Comparison of ENCODE assay signal across 13 cellular contexts in the genomic region with DNA sequence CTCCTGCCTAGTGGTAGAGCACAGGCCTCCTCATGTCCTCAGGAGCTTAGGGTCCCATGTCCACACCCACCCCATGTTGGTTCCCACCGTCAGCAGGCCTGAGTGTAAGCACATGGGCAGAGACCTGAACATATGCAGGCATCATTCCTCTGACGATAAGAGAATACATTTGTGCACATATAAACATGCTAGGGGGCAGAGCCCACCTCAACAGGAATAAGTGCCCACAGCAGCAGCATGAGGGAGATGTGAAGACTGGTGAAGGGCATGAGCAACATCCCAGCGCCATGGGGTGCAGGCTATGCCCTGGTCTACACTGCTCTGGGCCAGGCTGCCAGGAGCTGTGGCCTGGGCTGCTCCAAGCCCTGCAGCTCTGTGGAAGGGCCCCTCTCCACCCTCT. TPM values are rescaled to one million over a fixed set of nuclear protein-coding genes. Genes with fewer than 3 reads are reported as not detected.
"Had no signal": no experiment of that assay in that cellular context is flagged by ENCODE, and none has a peak within 500 bp of the region (broad histone marks: within the 10 kb centered on the region; RNA-seq: fewer than 3 reads in every experiment).

No MANE protein-coding gene starts in this region.

- H3K9me3 ChIP-seq: gastrocnemius medialis, heart right ventricle, lower lobe of right lung, tibial artery had no signal

- H3K27me3 ChIP-seq: gastrocnemius medialis, heart right ventricle, tibial artery had no signal

- H3K27me3 Mint-ChIP-seq: activated naive CD8-positive, alpha-beta T cell treated with anti-CD3 and anti-CD28 coated beads, Interleukin-2, amount 50 U/mL, for 24 hours had no signal

- H3K36me3 ChIP-seq: gastrocnemius medialis, tibial artery had no signal

- H3K4me3 Mint-ChIP-seq: activated naive CD8-positive, alpha-beta T cell treated with anti-CD3 and anti-CD28 coated beads, Interleukin-2, amount 50 U/mL, for 24 hours; nephron had no signal

- H3K9me3 Mint-ChIP-seq: activated naive CD8-positive, alpha-beta T cell treated with anti-CD3 and anti-CD28 coated beads, Interleukin-2, amount 50 U/mL, for 24 hours; nephron had no signal

- ATAC-seq: activated CD4-positive, CD25-positive, alpha-beta regulatory T cell treated with anti-CD3 and anti-CD28 coated beads, Interleukin-2, amount 50 U/mL, for 24 hours; activated naive CD8-positive, alpha-beta T cell treated with anti-CD3 and anti-CD28 coated beads, Interleukin-2, amount 50 U/mL, for 24 hours; gastrocnemius medialis; lower lobe of right lung had no signal

- H3K27ac ChIP-seq: gastrocnemius medialis, lower lobe of right lung, tibial artery had no signal

- H3K4me3 ChIP-seq: gastrocnemius medialis, heart right ventricle, lower lobe of right lung, tibial artery had no signal

- DNase-seq: activated CD4-positive, alpha-beta T cell treated with anti-CD3 and anti-CD28 coated beads, Interleukin-2, amount 50 U/mL, for 1 hour; activated naive CD8-positive, alpha-beta T cell treated with anti-CD3 and anti-CD28 coated beads, Interleukin-2, amount 50 U/mL, for 24 hours; aorta; gastrocnemius medialis; heart right ventricle; left cardiac atrium; lower lobe of right lung; T-helper 9 cell had no signal

RNA-seq across cellular contexts. Expression of gene ADORA2A, which starts 16.9 kb away (rescaled TPM):
- total RNA-seq: epithelial cell of proximal tubule had no signal

RNA-seq across cellular contexts. Expression of gene UPB1, which starts 50.9 kb away (rescaled TPM):
- total RNA-seq: dermis microvascular lymphatic vessel endothelial cell, epithelial cell of proximal tubule had no signal
